ENCODE assay signal across 1 cellular context in the genomic region with DNA sequence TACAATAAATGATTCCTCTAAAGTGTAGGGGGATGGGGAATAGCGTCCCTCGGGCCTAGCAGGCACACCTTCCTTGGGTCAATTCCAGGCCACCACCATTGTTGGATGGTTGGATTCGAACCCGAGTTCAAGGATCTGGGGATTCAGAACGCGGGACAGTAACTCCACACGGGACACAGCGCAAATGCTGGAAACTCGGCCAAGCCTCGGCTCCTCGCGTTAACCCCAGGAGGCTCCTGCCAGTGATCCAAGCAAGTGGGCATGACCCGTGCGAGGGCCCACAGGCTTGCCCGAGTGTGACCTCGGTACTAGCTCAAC.
TF ChIP-seq lines count a peak whose summit lies in the region.

No MANE protein-coding gene starts in this region.

TF ChIP-seq in HepG2, 621 proteins besides CTCF, POLR2A, EP300 and RAD21 (continued from another document):
- TF ChIP-seq ZNF546 (CRISPR knock-in tag; conservative IDR thresholded peaks at IDR 0.05) (0 out of 2 replicates have a peak, but pooled peaks have one; percentile 6), TBP (CRISPR knock-in tag; IDR thresholded peaks at IDR 0.05) (no peak), FOXJ3 (CRISPR knock-in tag; IDR thresholded peaks at IDR 0.05; ENCODE audit: borderline replicate concordance) (no peak), PAF1 (CRISPR knock-in tag; IDR thresholded peaks at IDR 0.05) (no peak), HMGA1 (CRISPR knock-in tag; conservative IDR thresholded peaks at IDR 0.05) (no peak), ZNF619 (CRISPR knock-in tag; IDR thresholded peaks at IDR 0.05) (no peak), ELF4 (CRISPR knock-in tag; IDR thresholded peaks at IDR 0.05; ENCODE audit: borderline replicate concordance) (no peak), SRF (IDR thresholded peaks at IDR 0.05; ENCODE audit: low read depth, low read length) (no peak), ZNF562 (CRISPR knock-in tag; IDR thresholded peaks at IDR 0.05; ENCODE audit: borderline replicate concordance) (no peak), ZFP36 (IDR thresholded peaks at IDR 0.05; ENCODE audit: borderline replicate concordance, low read depth, low read length, partially characterized antibody) (no peak), ATF7-NPFF (CRISPR knock-in tag; IDR thresholded peaks at IDR 0.05; ENCODE audit: low read depth) (no peak), ELF1 (CRISPR knock-in tag; IDR thresholded peaks at IDR 0.05) (no peak), ADNP (CRISPR knock-in tag; IDR thresholded peaks at IDR 0.05) (no peak), ZFP36L2 (CRISPR knock-in tag; IDR thresholded peaks at IDR 0.05) (no peak)
- TF ChIP-seq, protein P1, sequence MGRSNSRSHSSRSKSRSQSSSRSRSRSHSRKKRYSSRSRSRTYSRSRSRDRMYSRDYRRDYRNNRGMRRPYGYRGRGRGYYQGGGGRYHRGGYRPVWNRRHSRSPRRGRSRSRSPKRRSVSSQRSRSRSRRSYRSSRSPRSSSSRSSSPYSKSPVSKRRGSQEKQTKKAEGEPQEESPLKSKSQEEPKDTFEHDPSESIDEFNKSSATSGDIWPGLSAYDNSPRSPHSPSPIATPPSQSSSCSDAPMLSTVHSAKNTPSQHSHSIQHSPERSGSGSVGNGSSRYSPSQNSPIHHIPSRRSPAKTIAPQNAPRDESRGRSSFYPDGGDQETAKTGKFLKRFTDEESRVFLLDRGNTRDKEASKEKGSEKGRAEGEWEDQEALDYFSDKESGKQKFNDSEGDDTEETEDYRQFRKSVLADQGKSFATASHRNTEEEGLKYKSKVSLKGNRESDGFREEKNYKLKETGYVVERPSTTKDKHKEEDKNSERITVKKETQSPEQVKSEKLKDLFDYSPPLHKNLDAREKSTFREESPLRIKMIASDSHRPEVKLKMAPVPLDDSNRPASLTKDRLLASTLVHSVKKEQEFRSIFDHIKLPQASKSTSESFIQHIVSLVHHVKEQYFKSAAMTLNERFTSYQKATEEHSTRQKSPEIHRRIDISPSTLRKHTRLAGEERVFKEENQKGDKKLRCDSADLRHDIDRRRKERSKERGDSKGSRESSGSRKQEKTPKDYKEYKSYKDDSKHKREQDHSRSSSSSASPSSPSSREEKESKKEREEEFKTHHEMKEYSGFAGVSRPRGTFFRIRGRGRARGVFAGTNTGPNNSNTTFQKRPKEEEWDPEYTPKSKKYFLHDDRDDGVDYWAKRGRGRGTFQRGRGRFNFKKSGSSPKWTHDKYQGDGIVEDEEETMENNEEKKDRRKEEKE (IDR thresholded peaks at IDR 0.05): no peak
- TF ChIP-seq, protein P2, sequence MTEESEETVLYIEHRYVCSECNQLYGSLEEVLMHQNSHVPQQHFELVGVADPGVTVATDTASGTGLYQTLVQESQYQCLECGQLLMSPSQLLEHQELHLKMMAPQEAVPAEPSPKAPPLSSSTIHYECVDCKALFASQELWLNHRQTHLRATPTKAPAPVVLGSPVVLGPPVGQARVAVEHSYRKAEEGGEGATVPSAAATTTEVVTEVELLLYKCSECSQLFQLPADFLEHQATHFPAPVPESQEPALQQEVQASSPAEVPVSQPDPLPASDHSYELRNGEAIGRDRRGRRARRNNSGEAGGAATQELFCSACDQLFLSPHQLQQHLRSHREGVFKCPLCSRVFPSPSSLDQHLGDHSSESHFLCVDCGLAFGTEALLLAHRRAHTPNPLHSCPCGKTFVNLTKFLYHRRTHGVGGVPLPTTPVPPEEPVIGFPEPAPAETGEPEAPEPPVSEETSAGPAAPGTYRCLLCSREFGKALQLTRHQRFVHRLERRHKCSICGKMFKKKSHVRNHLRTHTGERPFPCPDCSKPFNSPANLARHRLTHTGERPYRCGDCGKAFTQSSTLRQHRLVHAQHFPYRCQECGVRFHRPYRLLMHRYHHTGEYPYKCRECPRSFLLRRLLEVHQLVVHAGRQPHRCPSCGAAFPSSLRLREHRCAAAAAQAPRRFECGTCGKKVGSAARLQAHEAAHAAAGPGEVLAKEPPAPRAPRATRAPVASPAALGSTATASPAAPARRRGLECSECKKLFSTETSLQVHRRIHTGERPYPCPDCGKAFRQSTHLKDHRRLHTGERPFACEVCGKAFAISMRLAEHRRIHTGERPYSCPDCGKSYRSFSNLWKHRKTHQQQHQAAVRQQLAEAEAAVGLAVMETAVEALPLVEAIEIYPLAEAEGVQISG (CRISPR knock-in tag; IDR thresholded peaks at IDR 0.05): no peak
- TF ChIP-seq, protein P3, sequence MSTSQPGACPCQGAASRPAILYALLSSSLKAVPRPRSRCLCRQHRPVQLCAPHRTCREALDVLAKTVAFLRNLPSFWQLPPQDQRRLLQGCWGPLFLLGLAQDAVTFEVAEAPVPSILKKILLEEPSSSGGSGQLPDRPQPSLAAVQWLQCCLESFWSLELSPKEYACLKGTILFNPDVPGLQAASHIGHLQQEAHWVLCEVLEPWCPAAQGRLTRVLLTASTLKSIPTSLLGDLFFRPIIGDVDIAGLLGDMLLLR (CRISPR knock-in tag; IDR thresholded peaks at IDR 0.05): 0 out of 2 replicates have a peak, but pooled peaks have one; percentile 34
